28 cellular contexts compared by ENCODE assay signal in the genomic region with DNA sequence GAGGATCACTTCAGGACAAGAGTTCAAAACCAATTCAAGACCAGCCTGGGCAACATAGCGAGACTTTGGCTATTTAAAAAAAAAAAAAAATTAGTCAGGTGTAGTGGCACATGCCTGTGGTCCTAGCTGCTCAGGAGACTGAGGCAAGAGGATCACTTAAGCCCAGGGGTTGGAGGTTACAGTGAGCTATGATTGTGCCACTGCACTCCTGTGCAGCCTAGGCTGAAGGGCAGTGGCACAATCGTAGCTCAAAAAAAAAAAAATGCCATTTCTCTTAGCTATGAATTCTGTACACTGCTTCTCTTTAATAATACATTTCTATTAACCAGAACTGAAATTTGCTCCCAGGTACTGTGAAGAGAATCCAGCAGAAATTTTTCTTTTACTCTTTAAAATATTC.
"Had no signal": no experiment of that assay in that cellular context is flagged by ENCODE, and none has a peak within 500 bp of the region (broad histone marks: within the 10 kb centered on the region; RNA-seq: fewer than 3 reads in every experiment).

No MANE protein-coding gene starts in this region.

- ATAC-seq: effector memory CD8-positive, alpha-beta T cell; esophagus mucosa; foreskin keratinocyte; gastrocnemius medialis; gastroesophageal sphincter; heart left ventricle; heart right ventricle had no signal

- H3K9me3 ChIP-seq: colonic mucosa, esophagus squamous epithelium, gastrocnemius medialis had no signal

- H3K27ac ChIP-seq: colonic mucosa, coronary artery, dorsolateral prefrontal cortex, epithelial cell of prostate, esophagus muscularis mucosa, esophagus squamous epithelium, foreskin keratinocyte, gastrocnemius medialis, gastroesophageal sphincter, heart left ventricle, heart right ventricle had no signal

- FAIRE-seq: colon, endometrium, endothelial cell of umbilical vein, frontal cortex had no signal

- H3K4me1 ChIP-seq: colonic mucosa, esophagus muscularis mucosa, esophagus squamous epithelium, foreskin keratinocyte, gastrocnemius medialis, gastroesophageal sphincter, heart left ventricle, heart right ventricle had no signal

- H3K27me3 ChIP-seq: colonic mucosa, dorsolateral prefrontal cortex, esophagus muscularis mucosa, esophagus squamous epithelium, foreskin keratinocyte, gastrocnemius medialis, gastroesophageal sphincter, heart left ventricle, heart right ventricle had no signal

- H3K36me3 ChIP-seq: colonic mucosa had no signal

- DNase-seq: colonic mucosa; cortex of kidney; dermis blood vessel endothelial cell; dorsolateral prefrontal cortex; effector CD4-positive, alpha-beta T cell; effector CD8-positive, alpha-beta T cell; effector memory CD4-positive, alpha-beta T cell; effector memory CD8-positive, alpha-beta T cell; endodermal cell; erythroblast; esophagus squamous epithelium; foreskin fibroblast; foreskin keratinocyte; foreskin melanocyte; gastrocnemius medialis; glutamatergic neuron; head of caudate nucleus; heart left ventricle; heart right ventricle had no signal

- H3K4me3 ChIP-seq: colonic mucosa, coronary artery, dorsolateral prefrontal cortex, esophagus muscularis mucosa, esophagus squamous epithelium, gastrocnemius medialis, gastroesophageal sphincter, heart left ventricle, heart right ventricle had no signal
